In genomic region chr14:24556756-24557155, GRCh38 we compare ENCODE assay signal across 1 cellular context.
A peak's percentile ranks its signal among the peaks of the same experiment; 100 is the strongest.
TF ChIP-seq lines count a peak whose summit lies in the region.

No MANE protein-coding gene starts in this region.

TF ChIP-seq in HepG2, 621 proteins besides CTCF, POLR2A, EP300 and RAD21:
- peak; percentile 53; the same call in 1 of the 2 replicates for TF ChIP-seq ATF7 (IDR thresholded peaks at IDR 0.05)
- TF ChIP-seq ATF7 (CRISPR knock-in tag; IDR thresholded peaks at IDR 0.05) = no peak
- no peak for TF ChIP-seq ZNF335 (CRISPR knock-in tag; IDR thresholded peaks at IDR 0.05)
- no peak for TF ChIP-seq SMARCE1 (IDR thresholded peaks at IDR 0.05; ENCODE audit: borderline replicate concordance)
TF ChIP-seq in HepG2: peak in this region for 1.
